In genomic region chr22:23216331-23217170, GRCh38 we compare ENCODE assay signal across 8 cellular contexts. TPM values are rescaled to one million over a fixed set of nuclear protein-coding genes. Genes with fewer than 3 reads are reported as not detected.
A peak's percentile ranks its signal among the peaks of the same experiment; 100 is the strongest.
DNase-seq lines count a peak whose midpoint lies in the region; ATAC-seq and TF ChIP-seq lines count a peak whose summit lies in the region.

No MANE protein-coding gene starts in this region.

- H3K36me3 ChIP-seq in vagina, result no peaks in the 10 kb centered on the region

- H4K91ac ChIP-seq in H9 (ENCODE audit: insufficient read length, low read depth, low read length), result no peak overlapping the region

- H3K4me1 ChIP-seq in H9 (ENCODE audit: insufficient read depth, low read length) (peaks cover 16% of the 10 kb centered on the region; the same call in 1 of the 2 replicates), vagina (peaks cover 65% of the 10 kb centered on the region)

- H3K4me3 ChIP-seq in vagina, result no peak overlapping the region

- H3K27ac ChIP-seq in H9 (ENCODE audit: insufficient read length, low read depth, low read length), result no peak overlapping the region
- H3K27ac ChIP-seq in vagina, result no peak overlapping the region

- H3T11ph ChIP-seq in H9 (ENCODE audit: low read length), result no peak overlapping the region

- H3K9ac ChIP-seq in H9 (ENCODE audit: extremely low read depth, insufficient read length, low read length), result no peak overlapping the region

- peaks cover 61% of the 10 kb centered on the region for H3K79me2 ChIP-seq in H9 (ENCODE audit: insufficient read depth, low read length)

- H3K23ac ChIP-seq in H9 (ENCODE audit: insufficient read length, low read depth, low read length), result no peak overlapping the region

- H3K27ac Mint-ChIP-seq in H9, result peak overlapping the region in 2 of 3 experiments; percentile 18 to 36; a peak in 1 of 7 replicates
- peak overlapping the region; percentile 79 for H3K27ac Mint-ChIP-seq in central memory CD8-positive, alpha-beta T cell (ENCODE audit: low read depth)

- intact Hi-C loops in vagina (cut with DNase I), result no loop called here

- H4K5ac ChIP-seq in H9 (ENCODE audit: insufficient read length, low read depth, low read length), result no peak overlapping the region

- H2AK5ac ChIP-seq in H9 (ENCODE audit: insufficient read length, low read length), result no peak overlapping the region

- H3K23me2 ChIP-seq in H9 (ENCODE audit: insufficient read length, low read depth, low read length, poor library complexity, severe bottlenecking), result no peaks in the 10 kb centered on the region

- TF ChIP-seq CTCF in H9 (conservative IDR thresholded peaks at IDR 0.05), result no peak
- TF ChIP-seq CTCF in vagina (IDR thresholded peaks at IDR 0.05), result no peak

- no peak overlapping the region for H4K8ac ChIP-seq in H9 (replicated peaks; ENCODE audit: insufficient read length, low read depth, low read length)

- peaks cover 26% of the 10 kb centered on the region for H3K79me1 ChIP-seq in H9 (ENCODE audit: insufficient read depth, low read depth, low read length, poor library complexity, severe bottlenecking)

- no peaks in the 10 kb centered on the region for H3K27me3 ChIP-seq in H9 (ENCODE audit: insufficient read depth, low read length)
- no peaks in the 10 kb centered on the region for H3K27me3 ChIP-seq in vagina

- H3K18ac ChIP-seq in H9 (ENCODE audit: insufficient read length, low read depth, low read length), result no peak overlapping the region

- H3K56ac ChIP-seq in H9 (ENCODE audit: insufficient read length, low read depth, low read length), result no peak overlapping the region

- no peak overlapping the region for H3K14ac ChIP-seq in H9 (ENCODE audit: insufficient read depth, low read length)

- peaks cover 0 to 2% (median 0%) of the 10 kb centered on the region in 3 experiments; a peak in 2 of 7 replicates for H3K36me3 Mint-ChIP-seq in H9 (ENCODE audit: insufficient read depth in 1 of 3, low read depth in 3 of 3)
- peaks cover 20% of the 10 kb centered on the region for H3K36me3 Mint-ChIP-seq in central memory CD8-positive, alpha-beta T cell (ENCODE audit: insufficient read depth)

- no peak overlapping the region for H2BK20ac ChIP-seq in H9 (ENCODE audit: low read depth, low read length, poor library complexity, severe bottlenecking)

- peaks cover 71 to 77% of the 10 kb centered on the region in 2 experiments for H3K4me1 Mint-ChIP-seq in H9
- peaks cover 97% of the 10 kb centered on the region for H3K4me1 Mint-ChIP-seq in central memory CD8-positive, alpha-beta T cell

- no peaks in the 10 kb centered on the region for H3K9me3 Mint-ChIP-seq in H9
- H3K9me3 Mint-ChIP-seq in central memory CD8-positive, alpha-beta T cell, result no peaks in the 10 kb centered on the region

- H3K9me3 ChIP-seq in H9 (ENCODE audit: control insufficient read depth, low read depth, low read length) (no peaks in the 10 kb centered on the region), vagina (no peaks in the 10 kb centered on the region)

- no peak overlapping the region for H3K4ac ChIP-seq in H9 (ENCODE audit: low read depth, low read length)

- WGBS in H9 (ENCODE audit: extremely low coverage, insufficient read length, low lambda C conversion rate), result no CpG with 5 or more reads among the region's 16 CpGs

- peak; percentile 68 for ATAC-seq in central memory CD8-positive, alpha-beta T cell (replicated peaks; ENCODE audit: extremely low read depth, poor library complexity, severe bottlenecking)
- ATAC-seq in HG02973 (IDR thresholded peaks at IDR 0.05; ENCODE audit: unreplicated experiment), result no peak
- no peak for ATAC-seq in HG03439 (IDR thresholded peaks at IDR 0.05; ENCODE audit: unreplicated experiment)

- TF ChIP-seq POLR2A in vagina (IDR thresholded peaks at IDR 0.05), result no peak

- H3K27me3 Mint-ChIP-seq in H9 (ENCODE audit: low read depth), result no peaks in the 10 kb centered on the region
- H3K27me3 Mint-ChIP-seq in central memory CD8-positive, alpha-beta T cell, result no peaks in the 10 kb centered on the region

- no peaks in the 10 kb centered on the region for H4K20me1 ChIP-seq in H9 (ENCODE audit: control insufficient read depth, insufficient read depth, insufficient read length)

- DNase-seq in H9 (no peak), UCSD-AML1 (lab: John Stamatoyannopoulos, UW; ENCODE audit: unreplicated experiment) (peak; percentile 68), DMS53 treated with DMSO at 0.1 percent for 48 hours (lab: John Stamatoyannopoulos, UW; ENCODE audit: unreplicated experiment) (no peak), vagina (ENCODE audit: extremely low spot score in 2 of 2) (no peak)
- peak in 1 of 2 donors; percentile 20 for DNase-seq in central memory CD8-positive, alpha-beta T cell (ENCODE audit: low spot score in 2 of 2)
- peak; percentile 28 to 30 for DNase-seq in stimulated activated CD4-positive, alpha-beta T cell treated with anti-CD3 and anti-CD28 coated beads, Interleukin-2, amount 100 ng/mL, for 48 hours

- H2AFZ ChIP-seq in H9 (ENCODE audit: low read length), result no peak overlapping the region

- no peak overlapping the region for H3K4me2 ChIP-seq in H9 (ENCODE audit: insufficient read depth, insufficient read length, low read length)

- H2BK120ac ChIP-seq in H9 (ENCODE audit: low read depth, low read length, poor library complexity, severe bottlenecking), result no peak overlapping the region

- H3K4me3 Mint-ChIP-seq in H9, result no peak overlapping the region
- H3K4me3 Mint-ChIP-seq in central memory CD8-positive, alpha-beta T cell, result peak overlapping the region; percentile 73

- no peak overlapping the region for H2BK15ac ChIP-seq in H9 (ENCODE audit: low read depth, low read length)

- H2BK5ac ChIP-seq in H9 (ENCODE audit: insufficient read length, low read length), result no peak overlapping the region

- H2BK12ac ChIP-seq in H9 (ENCODE audit: insufficient read length, low read depth, low read length), result no peak overlapping the region

RNA-seq across cellular contexts. Expression of gene BCR, which starts 36.2 kb away (rescaled TPM):
- 77.0 and 81.6 TPM in 2 replicates for total RNA-seq in H9 (2021)
- total RNA-seq in vagina, result 52.5 TPM

Comparison
In these comparisons a context has a peak if more than half of its experiments do, and no peak if none do; other contexts are left out.
1. DNase-seq: peak in UCSD-AML1 (single experiment) and stimulated activated CD4-positive, alpha-beta T cell treated with anti-CD3 and anti-CD28 coated beads, Interleukin-2, amount 100 ng/mL, for 48 hours (2 of 2); none in H9 (single experiment), DMS53 treated with DMSO at 0.1 percent for 48 hours (single experiment) and vagina (0 of 2).